Comparison of ENCODE assay signal across 20 cellular contexts in genomic region chr20:39090881-39091280, GRCh38.
DNase-seq lines count a peak whose midpoint lies in the region; ATAC-seq and TF ChIP-seq lines count a peak whose summit lies in the region.
"Had no signal": no experiment of that assay in that cellular context is flagged by ENCODE, and none has a peak within 500 bp of the region (broad histone marks: within the 10 kb centered on the region; RNA-seq: fewer than 3 reads in every experiment).

No MANE protein-coding gene starts in this region.

- H3K4me3 Mint-ChIP-seq in chondrocyte (ENCODE audit: unreplicated experiment), result no peak overlapping the region
- H3K4me3 Mint-ChIP-seq in naive thymus-derived CD8-positive, alpha-beta T cell, result no peak overlapping the region
- H3K4me3 Mint-ChIP-seq: CD14-positive monocyte, HFFc6, T-helper 17 cell had no signal

- no peak for TF ChIP-seq CTCF in chondrocyte (IDR thresholded peaks at IDR 0.05)

- no peaks in the 10 kb centered on the region for H3K4me1 Mint-ChIP-seq in chondrocyte (ENCODE audit: low read depth)
- H3K4me1 Mint-ChIP-seq in naive thymus-derived CD8-positive, alpha-beta T cell, result peaks cover 0 to 4% (median under 1%) of the 10 kb centered on the region in 4 donors
- H3K4me1 Mint-ChIP-seq: CD14-positive monocyte had no signal

- POLR2A ChIA-PET in naive thymus-derived CD8-positive, alpha-beta T cell (lab: Charles Lee), result no interaction called here

- no peak overlapping the region for H3K27ac ChIP-seq in SK-N-MC
- H3K27ac ChIP-seq: 22Rv1, Peyer's patch, SJSA1 had no signal

- H3K27me3 Mint-ChIP-seq in chondrocyte (ENCODE audit: low read depth), result peaks cover 13% of the 10 kb centered on the region
- peaks cover 4 to 31% (median 17%) of the 10 kb centered on the region in 5 donors for H3K27me3 Mint-ChIP-seq in naive thymus-derived CD8-positive, alpha-beta T cell

- H3K27me3 ChIP-seq in H7 (ENCODE audit: control insufficient read depth, insufficient read depth, low read length), result no peaks in the 10 kb centered on the region; the same call in 1 of the 2 replicates
- H3K27me3 ChIP-seq: Peyer's patch, SJSA1 had no signal

- no peak overlapping the region for H3K27ac Mint-ChIP-seq in chondrocyte (ENCODE audit: unreplicated experiment)
- no peak overlapping the region for H3K27ac Mint-ChIP-seq in naive thymus-derived CD8-positive, alpha-beta T cell
- H3K27ac Mint-ChIP-seq: CD14-positive monocyte, HFFc6, T-helper 17 cell had no signal

- no peaks in the 10 kb centered on the region for H3K9me3 Mint-ChIP-seq in chondrocyte (ENCODE audit: low read depth)
- H3K9me3 Mint-ChIP-seq in naive thymus-derived CD8-positive, alpha-beta T cell, result no peaks in the 10 kb centered on the region

- H3K9ac ChIP-seq in SK-N-MC (ENCODE audit: insufficient read length), result no peak overlapping the region

- no peaks in the 10 kb centered on the region for H3K36me3 Mint-ChIP-seq in chondrocyte (ENCODE audit: low read depth)
- no peaks in the 10 kb centered on the region for H3K36me3 Mint-ChIP-seq in naive thymus-derived CD8-positive, alpha-beta T cell
- H3K36me3 Mint-ChIP-seq: CD14-positive monocyte had no signal

- H3K36me3 ChIP-seq in SK-N-MC (ENCODE audit: insufficient read depth, low read length) (no peaks in the 10 kb centered on the region), H7 (replicated peaks; ENCODE audit: control insufficient read depth, insufficient read depth, low read length) (no peaks in the 10 kb centered on the region)
- H3K36me3 ChIP-seq: Peyer's patch, SJSA1 had no signal

- no peak for ATAC-seq in GM21526 (IDR thresholded peaks at IDR 0.05; ENCODE audit: low FRiP score, unreplicated experiment)
- no peak for ATAC-seq in naive thymus-derived CD8-positive, alpha-beta T cell
- ATAC-seq: K562, T-helper 17 cell had no signal

- DNase-seq in NCI-H2081 (lab: John Stamatoyannopoulos, UW) (peak; percentile 14 to 67), NCI-H2081 treated with DMSO at 0.1 percent for 48 hours (lab: John Stamatoyannopoulos, UW) (no peak), NCI-H345 (lab: John Stamatoyannopoulos, UW) (peak; percentile 43), SK-N-MC (ENCODE audit: low read depth, low spot score) (no peak), chondrocyte (ENCODE audit: low spot score) (no peak), H7 (no peak)
- no peak for DNase-seq in naive thymus-derived CD8-positive, alpha-beta T cell
- DNase-seq: GDM1; HFFc6; NCI-H1105; NCI-H187 treated with DMSO at 0.1 percent for 48 hours; NCI-H510A; NK-92 treated with Interleukin-12 subunit alpha and Interleukin-12 subunit beta, amount 100 ng/mL, for 24 hours; Peyer's patch; T-helper 17 cell had no signal

- H3K4me3 ChIP-seq in SK-N-MC (0 out of 2 replicates have a peak overlapping the region, but pooled peaks have one; percentile 12), H7 (ENCODE audit: insufficient read depth, low read depth, low read length) (no peak overlapping the region)
- H3K4me3 ChIP-seq: K562, Peyer's patch, SJSA1 had no signal

- H3K9me3 ChIP-seq in SK-N-MC (ENCODE audit: low read depth, low read length), result no peaks in the 10 kb centered on the region
- H3K9me3 ChIP-seq: Peyer's patch, SJSA1 had no signal

Comparison
In these comparisons a context has a peak if more than half of its experiments do, and no peak if none do; other contexts are left out.
1. DNase-seq: peak in NCI-H2081 (2 of 2) and NCI-H345 (single experiment); none in NCI-H2081 treated with DMSO at 0.1 percent for 48 hours (single experiment), SK-N-MC (single experiment), chondrocyte (single experiment), naive thymus-derived CD8-positive, alpha-beta T cell (0 of 10) and H7 (single experiment).